8 cellular contexts compared by ENCODE assay signal in genomic region chr3:84547971-84548970, GRCh38.
DNase-seq lines count a peak whose midpoint lies in the region; TF ChIP-seq lines count a peak whose summit lies in the region.

No MANE protein-coding gene starts in this region.

- peak overlapping the region; percentile 92 for H2AFZ ChIP-seq in GM23248
- H2AFZ ChIP-seq in smooth muscle cell (ENCODE audit: low read depth), result peak overlapping the region; percentile 71

- TF ChIP-seq CTCF in GM12873 (IDR thresholded peaks at IDR 0.05; ENCODE audit: insufficient read depth, low read depth, low read length, missing control alignments) (peak; percentile 64), right atrium auricular region (IDR thresholded peaks at IDR 0.05) (peak; percentile 45 to 70), smooth muscle cell (IDR thresholded peaks at IDR 0.05; ENCODE audit: borderline replicate concordance, insufficient read depth, poor library complexity, severe bottlenecking) (peak; percentile 52)

- H3K4me2 ChIP-seq in GM23248 (ENCODE audit: unreplicated experiment) (peak overlapping the region; percentile 94), smooth muscle cell (peak overlapping the region; percentile 66)

- H3K9me3 ChIP-seq in GM23248 (ENCODE audit: low read depth) (no peaks in the 10 kb centered on the region), right atrium auricular region (no peaks in the 10 kb centered on the region), smooth muscle cell (replicated peaks; ENCODE audit: low read depth) (no peaks in the 10 kb centered on the region)

- in situ Hi-C loops in GM23248 (cut with MboI), result loop anchor here (10.0 kb wide), 1 partner anchor 1027 kb away; no protein-coding TSS in a partner anchor

- H3K36me3 ChIP-seq in GM23248 (ENCODE audit: low read depth), result no peaks in the 10 kb centered on the region
- H3K36me3 ChIP-seq in right atrium auricular region, result no peaks in the 10 kb centered on the region
- H3K36me3 ChIP-seq in smooth muscle cell (ENCODE audit: low read depth), result no peaks in the 10 kb centered on the region

- H3K9me2 ChIP-seq in GM23248 (ENCODE audit: insufficient read depth), result no peaks in the 10 kb centered on the region

- H3K79me2 ChIP-seq in GM23248 (ENCODE audit: insufficient read depth), result no peaks in the 10 kb centered on the region
- no peaks in the 10 kb centered on the region for H3K79me2 ChIP-seq in smooth muscle cell (ENCODE audit: low read depth)

- 21 to 24% methylated on average over 21 to 23 of the region's 23 CpGs for WGBS in GM23248 (ENCODE audit: low coverage in 1 of 2, low lambda C conversion rate in 2 of 2, missing lambda C conversion rate in 2 of 2), 2 experiments
- 59% methylated on average over 23 of the region's 23 CpGs for WGBS in smooth muscle cell (ENCODE audit: low lambda C conversion rate)

- no peak overlapping the region for H3K27ac ChIP-seq in GM23248
- no peak overlapping the region for H3K27ac ChIP-seq in right atrium auricular region
- H3K27ac ChIP-seq in smooth muscle cell (ENCODE audit: low read depth), result no peak overlapping the region

- H3K4me3 ChIP-seq in GM23248 (peak overlapping the region; percentile 64), right atrium auricular region (no peak overlapping the region), smooth muscle cell (no peak overlapping the region)

- DNase-seq in GM23248 (peak; percentile 60), HuH-7.5 (ENCODE audit: low spot score) (peak; percentile 12), SKM-1 (lab: John Stamatoyannopoulos, UW; ENCODE audit: unreplicated experiment) (peak; percentile 46), right atrium auricular region (ENCODE audit: low spot score) (no peak), smooth muscle cell (lab: John Stamatoyannopoulos, UW; ENCODE audit: unreplicated experiment) (no peak), germinal center (ENCODE audit: low spot score) (no peak), GDM1 (lab: John Stamatoyannopoulos, UW) (no peak)

- H3K9ac ChIP-seq in GM23248, result peak overlapping the region; percentile 7; the same call in 1 of the 2 replicates
- H3K9ac ChIP-seq in smooth muscle cell (ENCODE audit: low read depth), result no peak overlapping the region

- no peaks in the 10 kb centered on the region for H3F3A ChIP-seq in GM23248 (ENCODE audit: insufficient read depth)
- no peaks in the 10 kb centered on the region for H3F3A ChIP-seq in smooth muscle cell (ENCODE audit: low read depth)

- H3K4me1 ChIP-seq in GM23248 (ENCODE audit: insufficient read depth), result no peaks in the 10 kb centered on the region
- no peaks in the 10 kb centered on the region for H3K4me1 ChIP-seq in right atrium auricular region
- peaks cover 13% of the 10 kb centered on the region for H3K4me1 ChIP-seq in smooth muscle cell (ENCODE audit: low read depth)

- H4K20me1 ChIP-seq in GM23248 (ENCODE audit: insufficient read depth), result no peaks in the 10 kb centered on the region
- no peaks in the 10 kb centered on the region for H4K20me1 ChIP-seq in smooth muscle cell (ENCODE audit: low read depth)

- H3K27me3 ChIP-seq in GM23248 (replicated peaks; ENCODE audit: insufficient read depth) (no peaks in the 10 kb centered on the region), right atrium auricular region (no peaks in the 10 kb centered on the region), smooth muscle cell (ENCODE audit: low read depth) (no peaks in the 10 kb centered on the region)

Comparison
In these comparisons a context has a peak if more than half of its experiments do, and no peak if none do; other contexts are left out.
1. DNase-seq: peak in GM23248 (single experiment), HuH-7.5 (single experiment) and SKM-1 (single experiment); none in right atrium auricular region (single experiment), smooth muscle cell (single experiment), germinal center (single experiment) and GDM1 (single experiment).
2. Peak in every context shown above with its lines, with median percentiles within 50 percentile points of each other: CTCF ChIP-seq.